ENCODE assay signal across 1 cellular context in genomic region chr17:61927211-61928100, GRCh38.
TF ChIP-seq lines count a peak whose summit lies in the region.

Gene INTS2, minus strand, starts transcription at chr17:61927982. Its CDS starts 1,338 bp downstream, at chr17:61926644.

TF ChIP-seq in HEK293, 187 proteins besides CTCF, POLR2A, EP300 and RAD21 (continued from another document):
- TF ChIP-seq ZNF16 (tag by site-specific recombination; IDR thresholded peaks at IDR 0.05; ENCODE audit: low read depth) (peak; percentile 55; the same call in 1 of the 2 replicates), REST (tag by site-specific recombination; IDR thresholded peaks at IDR 0.05) (peak; percentile 73), ZXDB (tag by site-specific recombination; IDR thresholded peaks at IDR 0.05) (peak; percentile 96), ZNF223 (tag by site-specific recombination; IDR thresholded peaks at IDR 0.05) (no peak), HIC1 (tag by site-specific recombination; IDR thresholded peaks at IDR 0.05) (no peak), ZNF423 (tag by site-specific recombination; IDR thresholded peaks at IDR 0.05) (peak; percentile 21; the same call in 1 of the 2 replicates), ZBTB7A (tag by site-specific recombination; IDR thresholded peaks at IDR 0.05; ENCODE audit: low read depth) (no peak), ZNF670 (tag by site-specific recombination; IDR thresholded peaks at IDR 0.05; ENCODE audit: low read depth) (no peak), BCL6B (tag by site-specific recombination; IDR thresholded peaks at IDR 0.05) (no peak), PATZ1 (tag by site-specific recombination; IDR thresholded peaks at IDR 0.05) (peak; percentile 69), ZNF350 (tag by site-specific recombination; IDR thresholded peaks at IDR 0.05) (no peak), PRDM1 (tag by site-specific recombination; IDR thresholded peaks at IDR 0.05) (no peak), KLF10 (tag by site-specific recombination; IDR thresholded peaks at IDR 0.05) (no peak), IKZF3 (tag by site-specific recombination; IDR thresholded peaks at IDR 0.05) (no peak; the same call in 1 of the 2 replicates), ZNF341 (tag by site-specific recombination; IDR thresholded peaks at IDR 0.05; ENCODE audit: low read depth) (peak; percentile 53; the same call in 1 of the 2 replicates), ELK4 (IDR thresholded peaks at IDR 0.05; ENCODE audit: borderline replicate concordance, low read depth, low read length) (no peak), ZNF391 (tag by site-specific recombination; IDR thresholded peaks at IDR 0.05; ENCODE audit: borderline replicate concordance, low read depth) (peak; percentile 82; the same call in 1 of the 2 replicates), ZNF776 (tag by site-specific recombination; IDR thresholded peaks at IDR 0.05; ENCODE audit: borderline replicate concordance) (no peak), GLIS1 (tag by site-specific recombination; IDR thresholded peaks at IDR 0.05) (no peak), SETDB1 (IDR thresholded peaks at IDR 0.05; ENCODE audit: insufficient read length, low read length) (no peak), ZNF169 (tag by site-specific recombination; IDR thresholded peaks at IDR 0.05) (no peak), ZNF292 (tag by site-specific recombination; IDR thresholded peaks at IDR 0.05; ENCODE audit: borderline replicate concordance, low read depth) (no peak), BCL11B (tag by site-specific recombination; IDR thresholded peaks at IDR 0.05; ENCODE audit: low read depth) (peak; percentile 40; the same call in 1 of the 2 replicates), ZNF24 (tag by site-specific recombination; IDR thresholded peaks at IDR 0.05) (peak; percentile 96), ZNF449 (tag by site-specific recombination; IDR thresholded peaks at IDR 0.05) (no peak), OVOL3 (tag by site-specific recombination; IDR thresholded peaks at IDR 0.05) (peak; percentile 90), ZNF76 (tag by site-specific recombination; IDR thresholded peaks at IDR 0.05; ENCODE audit: borderline replicate concordance, low read depth) (peak; percentile 84), ZNF792 (tag by site-specific recombination; IDR thresholded peaks at IDR 0.05) (peak; percentile 89), KLF8 (tag by site-specific recombination; IDR thresholded peaks at IDR 0.05) (peak; percentile 93), SP2 (tag by site-specific recombination; IDR thresholded peaks at IDR 0.05) (peak; percentile 54; the same call in 1 of the 2 replicates), SALL2 (tag by site-specific recombination; IDR thresholded peaks at IDR 0.05; ENCODE audit: borderline replicate concordance) (no peak), HOXD13 (CRISPR knock-in tag; IDR thresholded peaks at IDR 0.05; ENCODE audit: borderline replicate concordance) (peak; percentile 17; the same call in 1 of the 2 replicates), ZSCAN30 (tag by site-specific recombination; IDR thresholded peaks at IDR 0.05) (peak; percentile 92), ZNF549 (tag by site-specific recombination; IDR thresholded peaks at IDR 0.05) (no peak), ZNF426 (tag by site-specific recombination; IDR thresholded peaks at IDR 0.05) (no peak), PRDM10 (tag by site-specific recombination; IDR thresholded peaks at IDR 0.05) (peak; percentile 76), KLF17 (tag by site-specific recombination; IDR thresholded peaks at IDR 0.05) (peak; percentile 94), YY1 (tag by site-specific recombination; IDR thresholded peaks at IDR 0.05) (peak; percentile 80), ZNF174 (tag by site-specific recombination; IDR thresholded peaks at IDR 0.05) (no peak), ZBTB11 (tag by site-specific recombination; conservative IDR thresholded peaks at IDR 0.05; ENCODE audit: low read depth) (peak; percentile 95), SP3 (tag by site-specific recombination; IDR thresholded peaks at IDR 0.05) (peak; percentile 77)
TF ChIP-seq in HEK293: peak in this region for 90.
